In the genomic region with DNA sequence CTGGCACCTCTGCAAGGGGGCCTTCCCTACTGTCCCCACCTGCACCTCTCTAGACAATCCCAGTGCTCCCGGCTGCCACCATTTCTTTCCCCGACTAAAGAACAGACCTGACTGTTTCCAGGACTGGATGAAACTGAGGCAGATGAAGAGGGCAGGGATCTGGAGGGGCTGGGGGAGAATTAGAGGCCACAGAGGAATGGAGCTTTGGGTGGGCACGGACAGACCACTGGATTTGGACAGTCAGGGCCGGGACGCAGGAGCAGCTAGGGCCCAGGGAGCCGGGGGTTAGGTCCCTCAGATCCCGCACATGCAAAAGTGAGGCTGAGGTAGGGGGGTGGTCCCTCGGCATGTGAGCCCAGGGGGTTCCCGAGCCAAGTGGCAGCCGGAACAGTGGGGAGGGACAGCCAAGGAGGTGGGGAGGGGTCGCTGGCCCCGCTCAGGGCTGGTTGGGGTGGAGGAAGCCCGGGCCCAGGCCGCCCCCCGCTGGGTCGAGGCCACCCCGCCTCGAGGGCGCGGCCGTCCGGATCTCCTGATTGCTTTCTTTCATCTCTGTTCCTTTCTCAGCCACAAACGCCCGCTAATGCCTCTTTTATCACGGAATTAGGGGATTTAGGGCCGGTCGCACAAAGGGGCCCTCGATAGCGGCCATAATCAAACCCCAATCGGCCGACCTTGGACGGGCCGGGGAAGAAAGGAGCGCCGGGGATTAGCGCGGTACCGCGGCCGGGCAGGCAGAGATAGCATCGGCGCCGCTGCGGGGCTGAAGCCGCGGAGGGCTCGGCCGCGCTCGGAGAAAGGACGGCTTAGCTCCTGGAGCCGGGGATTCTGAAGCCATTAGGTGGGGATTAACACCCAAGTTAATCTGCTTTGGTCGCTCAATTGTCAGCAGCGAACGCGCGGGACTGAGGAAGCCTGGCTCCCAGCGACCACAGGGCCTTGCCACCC, we compare ENCODE assay signal across 1 cellular context.
TF ChIP-seq lines count a peak whose summit lies in the region.

No MANE protein-coding gene starts in this region.

TF ChIP-seq in endothelial cell of umbilical vein, 7 proteins besides CTCF, POLR2A, EP300 and RAD21:
- TF ChIP-seq POLR2AphosphoS5 (IDR thresholded peaks at IDR 0.05; ENCODE audit: insufficient read depth, low read depth, low read length) (no peak), EZH2 (IDR thresholded peaks at IDR 0.05; ENCODE audit: borderline replicate concordance, low read depth, low read length, severe bottlenecking) (peak; percentile 80)
TF ChIP-seq in endothelial cell of umbilical vein: peak in this region for 1.
